In genomic region chr1:34982820-34983376, GRCh38 we compare ENCODE assay signal across 11 cellular contexts. TPM values are rescaled to one million over a fixed set of nuclear protein-coding genes. Genes with fewer than 3 reads are reported as not detected.
DNase-seq lines count a peak whose midpoint lies in the region; ATAC-seq and TF ChIP-seq lines count a peak whose summit lies in the region.
"Had no signal": no experiment of that assay in that cellular context is flagged by ENCODE, and none has a peak within 500 bp of the region (broad histone marks: within the 10 kb centered on the region; RNA-seq: fewer than 3 reads in every experiment).

No MANE protein-coding gene starts in this region.

- H4K20me1 ChIP-seq in IMR-90 (ENCODE audit: insufficient read depth, low read length): no peaks in the 10 kb centered on the region
- H4K20me1 ChIP-seq in H9 (ENCODE audit: control insufficient read depth, insufficient read depth, insufficient read length): no peaks in the 10 kb centered on the region

- H2AK5ac ChIP-seq in IMR-90 (ENCODE audit: low read depth, low read length) (no peak overlapping the region), H9 (ENCODE audit: insufficient read length, low read length) (no peak overlapping the region)

- intact Hi-C loops in IMR-90 (cut with micrococcal nuclease): loop anchor here (5.0 to 10.0 kb wide), 2 partner anchors 192 to 196 kb away; no protein-coding TSS in a partner anchor

- H3K23ac ChIP-seq in IMR-90 (ENCODE audit: low read depth, low read length) (no peak overlapping the region), H9 (ENCODE audit: insufficient read length, low read depth, low read length) (no peak overlapping the region)

- H3T11ph ChIP-seq in H9 (ENCODE audit: low read length): no peak overlapping the region

- TF ChIP-seq RAD21 in IMR-90 (IDR thresholded peaks at IDR 0.05; ENCODE audit: low read length): no peak

- H3K9me3 ChIP-seq in IMR-90 (ENCODE audit: control insufficient read depth, insufficient read depth, low read length) (no peaks in the 10 kb centered on the region), H9 (ENCODE audit: control insufficient read depth, low read depth, low read length) (no peaks in the 10 kb centered on the region), Peyer's patch (no peaks in the 10 kb centered on the region)
- H3K9me3 ChIP-seq: uterus had no signal

- dilution Hi-C loops in IMR-90 (cut with HindIII; ENCODE audit: low sequenced_read_pairs, unreplicated experiment): no loop called here

- peaks cover 20% of the 10 kb centered on the region for H3K36me3 Mint-ChIP-seq in activated CD8-positive, alpha-beta memory T cell treated with anti-CD3 and anti-CD28 coated beads, Interleukin-2, amount 10 ng/mL, durations not matched to agents 7 days and 5 days
- peaks cover 4% of the 10 kb centered on the region for H3K36me3 Mint-ChIP-seq in activated T-helper 17 cell treated with anti-CD3 and anti-CD28 coated beads, Interleukin-2, amount 50 U/mL, for 72 hours (ENCODE audit: low read depth)
- H3K36me3 Mint-ChIP-seq in neural crest cell (ENCODE audit: low read depth): no peaks in the 10 kb centered on the region
- no peaks in the 10 kb centered on the region; a peak in 1 of 7 replicates for H3K36me3 Mint-ChIP-seq in H9 (ENCODE audit: insufficient read depth in 1 of 3, low read depth in 3 of 3)
- H3K36me3 Mint-ChIP-seq: WTC11 had no signal

- no peak overlapping the region for H4K91ac ChIP-seq in IMR-90 (ENCODE audit: insufficient read depth, low read depth, low read length)
- no peak overlapping the region for H4K91ac ChIP-seq in H9 (ENCODE audit: insufficient read length, low read depth, low read length)

- peaks cover 12% of the 10 kb centered on the region; the same call in 1 of the 2 replicates for H3K9me1 ChIP-seq in IMR-90 (ENCODE audit: insufficient read depth, low read length)

- no peak overlapping the region for H3K27ac ChIP-seq in IMR-90 (ENCODE audit: insufficient read depth, low read length)
- H3K27ac ChIP-seq in H9 (ENCODE audit: insufficient read length, low read depth, low read length): no peak overlapping the region
- no peak overlapping the region for H3K27ac ChIP-seq in Peyer's patch

- peaks cover 33 to 42% of the 10 kb centered on the region in 2 experiments; a peak in 3 of 4 replicates for H3K79me1 ChIP-seq in IMR-90 (ENCODE audit: low read depth in 1 of 2, low read length in 2 of 2)
- H3K79me1 ChIP-seq in H9 (ENCODE audit: insufficient read depth, low read depth, low read length, poor library complexity, severe bottlenecking): no peaks in the 10 kb centered on the region

- H3K27me3 ChIP-seq in IMR-90 (ENCODE audit: control insufficient read depth, insufficient read depth, low read length): no peaks in the 10 kb centered on the region
- no peaks in the 10 kb centered on the region for H3K27me3 ChIP-seq in H9 (ENCODE audit: insufficient read depth, low read length)
- no peaks in the 10 kb centered on the region for H3K27me3 ChIP-seq in Peyer's patch
- H3K27me3 ChIP-seq: uterus had no signal

- POLR2A ChIA-PET in IMR-90 (lab: Charles Lee; ENCODE audit: unreplicated experiment): no interaction called here

- H3K4me2 ChIP-seq in IMR-90 (ENCODE audit: low read depth, low read length): no peak overlapping the region
- no peak overlapping the region for H3K4me2 ChIP-seq in H9 (ENCODE audit: insufficient read depth, insufficient read length, low read length)

- no peaks in the 10 kb centered on the region; the same call in 1 of the 2 replicates for H3K36me3 ChIP-seq in IMR-90 (ENCODE audit: control insufficient read depth, insufficient read depth, low read length)
- no peaks in the 10 kb centered on the region for H3K36me3 ChIP-seq in Peyer's patch
- H3K36me3 ChIP-seq: uterus had no signal

- H3K4me3 ChIP-seq in IMR-90 (ENCODE audit: insufficient read depth, low read depth, low read length) (no peak overlapping the region), Peyer's patch (no peak overlapping the region)
- H3K4me3 ChIP-seq: uterus had no signal

- CTCF ChIA-PET in activated CD8-positive, alpha-beta memory T cell treated with anti-CD3 and anti-CD28 coated beads, Interleukin-2, amount 10 ng/mL, durations not matched to agents 7 days and 5 days (lab: Charles Lee): interaction anchor here (1.1 to 1.4 kb wide), 3 partner anchors 48 to 130 kb away, joined by 3 to 4 read pairs (median 3); partner anchors contain the start of gene ZMYM6
- CTCF ChIA-PET in IMR-90 (lab: Yijun Ruan, JAX): no interaction called here

- no peak overlapping the region; the same call in 1 of the 2 replicates for H3K14ac ChIP-seq in IMR-90 (replicated peaks; ENCODE audit: low read depth, low read length)
- no peak overlapping the region for H3K14ac ChIP-seq in H9 (ENCODE audit: insufficient read depth, low read length)

- no peak overlapping the region for H2BK120ac ChIP-seq in IMR-90 (ENCODE audit: low read depth, low read length)
- no peak overlapping the region for H2BK120ac ChIP-seq in H9 (ENCODE audit: low read depth, low read length, poor library complexity, severe bottlenecking)

- peaks cover 10% of the 10 kb centered on the region for H3K4me1 ChIP-seq in IMR-90 (ENCODE audit: control insufficient read depth, insufficient read depth, low read length)
- 0 out of 2 replicates have a peak, but pooled peaks cover 3% of the 10 kb centered on the region for H3K4me1 ChIP-seq in H9 (ENCODE audit: insufficient read depth, low read length)
- peaks cover 0 to 20% (median 10%) of the 10 kb centered on the region in 4 donors for H3K4me1 ChIP-seq in Peyer's patch

- H2BK12ac ChIP-seq in H9 (ENCODE audit: insufficient read length, low read depth, low read length): no peak overlapping the region

- H3K4me3 Mint-ChIP-seq in activated CD8-positive, alpha-beta memory T cell treated with anti-CD3 and anti-CD28 coated beads, Interleukin-2, amount 10 ng/mL, durations not matched to agents 7 days and 5 days: no peak overlapping the region
- H3K4me3 Mint-ChIP-seq in activated T-helper 17 cell treated with anti-CD3 and anti-CD28 coated beads, Interleukin-2, amount 50 U/mL, for 72 hours: peak overlapping the region; percentile 97
- H3K4me3 Mint-ChIP-seq in neural crest cell: peak overlapping the region; percentile 76
- no peak overlapping the region for H3K4me3 Mint-ChIP-seq in H9

- no peak for ATAC-seq in activated CD8-positive, alpha-beta memory T cell treated with anti-CD3 and anti-CD28 coated beads, Interleukin-2, amount 10 ng/mL, durations not matched to agents 7 days and 5 days
- no peak for ATAC-seq in IMR-90 (ENCODE audit: low read depth)
- ATAC-seq in activated T-helper 17 cell treated with anti-CD3 and anti-CD28 coated beads, Interleukin-2, amount 50 U/mL, for 72 hours (replicated peaks): no peak
- ATAC-seq: WTC11 had no signal

- H3K9ac ChIP-seq in IMR-90 (ENCODE audit: low read depth, low read length): no peak overlapping the region
- H3K9ac ChIP-seq in H9 (ENCODE audit: extremely low read depth, insufficient read length, low read length): no peak overlapping the region

- no peak for DNase-seq in activated CD8-positive, alpha-beta memory T cell treated with anti-CD3 and anti-CD28 coated beads, Interleukin-2, amount 10 ng/mL, durations not matched to agents 7 days and 5 days
- no peak for DNase-seq in activated CD8-positive, alpha-beta memory T cell treated with anti-CD3 and anti-CD28 coated beads, Interleukin-2, amount 50 U/mL, for 48 hours
- DNase-seq in IMR-90 (no peak), neural crest cell (ENCODE audit: low read depth, low spot score) (no peak), NCI-H128 (lab: John Stamatoyannopoulos, UW; ENCODE audit: unreplicated experiment) (no peak), H9 (no peak), Peyer's patch (no peak)
- DNase-seq: SIG-M5, uterus had no signal

- H3K9me3 Mint-ChIP-seq in activated CD8-positive, alpha-beta memory T cell treated with anti-CD3 and anti-CD28 coated beads, Interleukin-2, amount 10 ng/mL, durations not matched to agents 7 days and 5 days (ENCODE audit: low read depth): no peaks in the 10 kb centered on the region
- H3K9me3 Mint-ChIP-seq in activated T-helper 17 cell treated with anti-CD3 and anti-CD28 coated beads, Interleukin-2, amount 50 U/mL, for 72 hours: no peaks in the 10 kb centered on the region
- H3K9me3 Mint-ChIP-seq in neural crest cell (no peaks in the 10 kb centered on the region), H9 (no peaks in the 10 kb centered on the region)
- H3K9me3 Mint-ChIP-seq: WTC11 had no signal

- peaks cover 4% of the 10 kb centered on the region for H3K23me2 ChIP-seq in H9 (ENCODE audit: insufficient read length, low read depth, low read length, poor library complexity, severe bottlenecking)

- H3K4me1 Mint-ChIP-seq in activated CD8-positive, alpha-beta memory T cell treated with anti-CD3 and anti-CD28 coated beads, Interleukin-2, amount 10 ng/mL, durations not matched to agents 7 days and 5 days: peaks cover 30% of the 10 kb centered on the region
- H3K4me1 Mint-ChIP-seq in activated T-helper 17 cell treated with anti-CD3 and anti-CD28 coated beads, Interleukin-2, amount 50 U/mL, for 72 hours: peaks cover 19% of the 10 kb centered on the region
- peaks cover 8% of the 10 kb centered on the region for H3K4me1 Mint-ChIP-seq in neural crest cell
- H3K4me1 Mint-ChIP-seq in H9: peaks cover 11 to 12% of the 10 kb centered on the region in 2 experiments

- no peak for TF ChIP-seq POLR2A in IMR-90 (IDR thresholded peaks at IDR 0.05; ENCODE audit: low read depth, low read length)
- TF ChIP-seq POLR2A in Peyer's patch (IDR thresholded peaks at IDR 0.05): no peak

- H2AFZ ChIP-seq in IMR-90 (replicated peaks; ENCODE audit: low read length, poor library complexity) (no peak overlapping the region), H9 (ENCODE audit: low read length) (no peak overlapping the region)

- no peaks in the 10 kb centered on the region for H3K27me3 Mint-ChIP-seq in activated CD8-positive, alpha-beta memory T cell treated with anti-CD3 and anti-CD28 coated beads, Interleukin-2, amount 10 ng/mL, durations not matched to agents 7 days and 5 days
- no peaks in the 10 kb centered on the region for H3K27me3 Mint-ChIP-seq in activated T-helper 17 cell treated with anti-CD3 and anti-CD28 coated beads, Interleukin-2, amount 50 U/mL, for 72 hours
- H3K27me3 Mint-ChIP-seq in neural crest cell (ENCODE audit: low read depth) (no peaks in the 10 kb centered on the region), H9 (ENCODE audit: low read depth) (no peaks in the 10 kb centered on the region)

- TF ChIP-seq CTCF in IMR-90 (conservative IDR thresholded peaks at IDR 0.05; ENCODE audit: low read depth, low read length): no peak
- no peak for TF ChIP-seq CTCF in neural crest cell (conservative IDR thresholded peaks at IDR 0.05)
- TF ChIP-seq CTCF in H9 (conservative IDR thresholded peaks at IDR 0.05): no peak
- no peak for TF ChIP-seq CTCF in Peyer's patch (IDR thresholded peaks at IDR 0.05)

- H3K56ac ChIP-seq in IMR-90 (ENCODE audit: extremely low read depth, insufficient read depth, low read length) (no peak overlapping the region), H9 (ENCODE audit: insufficient read length, low read depth, low read length) (no peak overlapping the region)

- H4K8ac ChIP-seq in IMR-90 (ENCODE audit: low read depth in 2 of 2, low read length in 2 of 2) (no peak overlapping the region), H9 (replicated peaks; ENCODE audit: insufficient read length, low read depth, low read length) (no peak overlapping the region)

- H3K4ac ChIP-seq in IMR-90 (ENCODE audit: low read depth, low read length): no peak overlapping the region
- no peak overlapping the region for H3K4ac ChIP-seq in H9 (ENCODE audit: low read depth, low read length)

- peak overlapping the region; percentile 56 for H3K27ac Mint-ChIP-seq in activated CD8-positive, alpha-beta memory T cell treated with anti-CD3 and anti-CD28 coated beads, Interleukin-2, amount 10 ng/mL, durations not matched to agents 7 days and 5 days
- no peak overlapping the region for H3K27ac Mint-ChIP-seq in activated T-helper 17 cell treated with anti-CD3 and anti-CD28 coated beads, Interleukin-2, amount 50 U/mL, for 72 hours
- no peak overlapping the region for H3K27ac Mint-ChIP-seq in neural crest cell (ENCODE audit: unreplicated experiment)
- no peak overlapping the region for H3K27ac Mint-ChIP-seq in H9
- H3K27ac Mint-ChIP-seq: WTC11 had no signal

- H2BK15ac ChIP-seq in IMR-90 (ENCODE audit: low read depth, low read length) (no peak overlapping the region), H9 (ENCODE audit: low read depth, low read length) (no peak overlapping the region)

- WGBS in IMR-90 (ENCODE audit: extremely low coverage in 2 of 2, insufficient read length in 1 of 2), 2 experiments: 100% methylated on average over 1 of the region's 5 CpGs; no CpG with 5 or more reads in 1 of the 2 experiments
- WGBS in H9 (ENCODE audit: extremely low coverage, insufficient read length, low lambda C conversion rate): no CpG with 5 or more reads among the region's 5 CpGs

- H2BK5ac ChIP-seq in IMR-90 (ENCODE audit: low read depth, low read length, poor library complexity, severe bottlenecking) (no peak overlapping the region), H9 (ENCODE audit: insufficient read length, low read length) (no peak overlapping the region)

- H2AK9ac ChIP-seq in IMR-90 (replicated peaks; ENCODE audit: low read depth, low read length, poor library complexity): no peak overlapping the region

- no peak overlapping the region for H3K18ac ChIP-seq in IMR-90 (ENCODE audit: low read depth, low read length)
- no peak overlapping the region for H3K18ac ChIP-seq in H9 (ENCODE audit: insufficient read length, low read depth, low read length)

- BruUV-seq in IMR-90 (replicated peaks; lab: Mats Ljungman, UMichigan): no TSS peak

- H2BK20ac ChIP-seq in IMR-90 (ENCODE audit: low read depth, low read length): no peak overlapping the region
- no peak overlapping the region for H2BK20ac ChIP-seq in H9 (ENCODE audit: low read depth, low read length, poor library complexity, severe bottlenecking)

- in situ Hi-C loops in IMR-90 (cut with MboI; ENCODE audit: low sequenced_read_pairs): no loop called here

- H4K5ac ChIP-seq in IMR-90 (ENCODE audit: low read depth, low read length) (no peak overlapping the region), H9 (ENCODE audit: insufficient read length, low read depth, low read length) (no peak overlapping the region)

- no peaks in the 10 kb centered on the region for H3K79me2 ChIP-seq in H9 (ENCODE audit: insufficient read depth, low read length)

RNA-seq across cellular contexts. Expression of gene TMEM35B, which starts 2.2 kb away (rescaled TPM):
- 10 to 100 TPM; 29.6 to 30.2 TPM for total RNA-seq in activated CD8-positive, alpha-beta memory T cell treated with anti-CD3 and anti-CD28 coated beads, Interleukin-2, amount 10 ng/mL, durations not matched to agents 7 days and 5 days
- total RNA-seq in IMR-90 (2012; rRNA removed): 19.7 and 20.0 TPM in 2 replicates
- polyA plus RNA-seq in IMR-90 (2012; rRNA removed): 20.4 and 22.4 TPM in 2 replicates
- polyA plus RNA-seq in IMR-90 (2012; cell fraction: cytosol; rRNA removed): 25.5 and 34.7 TPM in 2 replicates
- 7.4 and 8.0 TPM in 2 replicates for polyA plus RNA-seq in IMR-90 (2012; cell fraction: nucleus; rRNA removed; ENCODE audit: low replicate concordance)
- 10 to 100 TPM; 13.1 to 17.3 TPM for total RNA-seq in activated T-helper 17 cell treated with anti-CD3 and anti-CD28 coated beads, Interleukin-2, amount 50 U/mL, for 72 hours
- 3.6 and 3.9 TPM in 2 replicates for total RNA-seq in neural crest cell
- 6.9 and 7.7 TPM in 2 replicates for total RNA-seq in H9 (2021)
- total RNA-seq in Peyer's patch: 10 to 100 TPM in 3 of 4 donors, 1 to 10 TPM in 1; 7.4 to 22.8 (median 14.7) TPM

RNA-seq across cellular contexts. Expression of gene ZMYM6, which starts 48.8 kb away (rescaled TPM):
- total RNA-seq in activated CD8-positive, alpha-beta memory T cell treated with anti-CD3 and anti-CD28 coated beads, Interleukin-2, amount 10 ng/mL, durations not matched to agents 7 days and 5 days: 10 to 100 TPM; 18.9 to 20.4 TPM
- total RNA-seq in IMR-90 (2012; rRNA removed): 5.7 and 9.7 TPM in 2 replicates
- polyA plus RNA-seq in IMR-90 (2012; rRNA removed): 7.2 and 7.7 TPM in 2 replicates
- polyA plus RNA-seq in IMR-90 (2012; cell fraction: cytosol; rRNA removed): 0.54 and 0.76 TPM in 2 replicates
- polyA plus RNA-seq in IMR-90 (2012; cell fraction: nucleus; rRNA removed; ENCODE audit: low replicate concordance): 10.2 and 30.9 TPM in 2 replicates
- total RNA-seq in activated T-helper 17 cell treated with anti-CD3 and anti-CD28 coated beads, Interleukin-2, amount 50 U/mL, for 72 hours: 10 to 100 TPM; 14.4 to 24.8 TPM
- total RNA-seq in neural crest cell: 19.2 and 23.2 TPM in 2 replicates
- total RNA-seq in H9 (2021): 19.4 and 20.3 TPM in 2 replicates
- total RNA-seq in Peyer's patch: 10 to 100 TPM; 23.1 to 36.9 (median 31.1) TPM

RNA-seq across cellular contexts. Expression of gene DLGAP3, which starts 53.4 kb away (rescaled TPM):
- under 1 TPM; 0.50 to 0.66 TPM for total RNA-seq in activated CD8-positive, alpha-beta memory T cell treated with anti-CD3 and anti-CD28 coated beads, Interleukin-2, amount 10 ng/mL, durations not matched to agents 7 days and 5 days
- total RNA-seq in IMR-90 (2012; rRNA removed) (not detected in 2 replicates), neural crest cell (4.7 and 5.0 TPM in 2 replicates), H9 (2021) (5.9 and 7.3 TPM in 2 replicates), Peyer's patch (under 1 TPM in 2 of 4 donors, not detected in 2; 0.53 to 0.83 TPM)
- polyA plus RNA-seq in IMR-90 (2012; rRNA removed): 0.02 and 0.10 TPM in 2 replicates
- 0.03 TPM in 2 replicates for polyA plus RNA-seq in IMR-90 (2012; cell fraction: cytosol; rRNA removed)
- 0.01 and 0.09 TPM in 2 replicates for polyA plus RNA-seq in IMR-90 (2012; cell fraction: nucleus; rRNA removed; ENCODE audit: low replicate concordance)
- 1 to 10 TPM; 1.3 TPM for total RNA-seq in activated T-helper 17 cell treated with anti-CD3 and anti-CD28 coated beads, Interleukin-2, amount 50 U/mL, for 72 hours

Comparison
In these comparisons a context has a peak if more than half of its experiments do, and no peak if none do; other contexts are left out.
1. H3K4me3 Mint-ChIP-seq: peak in activated T-helper 17 cell treated with anti-CD3 and anti-CD28 coated beads, Interleukin-2, amount 50 U/mL, for 72 hours (single experiment) and neural crest cell (single experiment); none in activated CD8-positive, alpha-beta memory T cell treated with anti-CD3 and anti-CD28 coated beads, Interleukin-2, amount 10 ng/mL, durations not matched to agents 7 days and 5 days (single experiment) and H9 (0 of 2).